In genomic region chr11:107928046-107928766, GRCh38 we compare ENCODE assay signal across 8 cellular contexts. TPM values are rescaled to one million over a fixed set of nuclear protein-coding genes. Genes with fewer than 3 reads are reported as not detected.
DNase-seq lines count a peak whose midpoint lies in the region; ATAC-seq and TF ChIP-seq lines count a peak whose summit lies in the region.

A gene with protein sequence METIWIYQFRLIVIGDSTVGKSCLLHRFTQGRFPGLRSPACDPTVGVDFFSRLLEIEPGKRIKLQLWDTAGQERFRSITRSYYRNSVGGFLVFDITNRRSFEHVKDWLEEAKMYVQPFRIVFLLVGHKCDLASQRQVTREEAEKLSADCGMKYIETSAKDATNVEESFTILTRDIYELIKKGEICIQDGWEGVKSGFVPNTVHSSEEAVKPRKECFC (plus strand): TSS chr11:107928448. CDS start chr11:107928569, 121 bp downstream.

- H3K9me3 Mint-ChIP-seq in T-helper 2 cell treated with Interferon-gamma antibody and Interleukin-4, amounts not matched to agents 5 μg/mL and 100 μg/mL, for 36 hours = no peaks in the 10 kb centered on the region

- ATAC-seq in HG02884 (IDR thresholded peaks at IDR 0.05; ENCODE audit: unreplicated experiment) = peak; percentile 90

- TF ChIP-seq CTCF in GM13977 (IDR thresholded peaks at IDR 0.05; ENCODE audit: extremely low read depth, insufficient read depth, missing control alignments) = no peak

- peaks cover 4% of the 10 kb centered on the region for H3K4me1 Mint-ChIP-seq in T-helper 2 cell treated with Interferon-gamma antibody and Interleukin-4, amounts not matched to agents 5 μg/mL and 100 μg/mL, for 36 hours (ENCODE audit: low read depth)

- peak; percentile 99 for DNase-seq in GM13977 (ENCODE audit: low spot score)
- DNase-seq in NCI-H1694 treated with DMSO at 0.1 percent for 48 hours (lab: John Stamatoyannopoulos, UW) = peak; percentile 78
- DNase-seq in T-helper 2 cell treated with Interferon-gamma antibody and Interleukin-4, amounts not matched to agents 5 μg/mL and 100 μg/mL, for 36 hours (ENCODE audit: low spot score) = peak; percentile 62
- peak; percentile 98 for DNase-seq in astrocyte of the hippocampus (ENCODE audit: low read depth, low spot score)
- DNase-seq in hypothalamus (lab: John Stamatoyannopoulos, UW) = peak; percentile 24 to 94 (median 86)
- DNase-seq in renal cortical epithelial cell (ENCODE audit: low read depth) = peak; percentile 86
- no peak for DNase-seq in AML-193 (lab: John Stamatoyannopoulos, UW)

- H3K27me3 Mint-ChIP-seq in T-helper 2 cell treated with Interferon-gamma antibody and Interleukin-4, amounts not matched to agents 5 μg/mL and 100 μg/mL, for 36 hours (ENCODE audit: low read depth) = peaks cover 30% of the 10 kb centered on the region

- H3K36me3 Mint-ChIP-seq in T-helper 2 cell treated with Interferon-gamma antibody and Interleukin-4, amounts not matched to agents 5 μg/mL and 100 μg/mL, for 36 hours (ENCODE audit: low read depth) = no peaks in the 10 kb centered on the region

- H3K27ac Mint-ChIP-seq in T-helper 2 cell treated with Interferon-gamma antibody and Interleukin-4, amounts not matched to agents 5 μg/mL and 100 μg/mL, for 36 hours = no peak within 1 kb of the TSS

- in situ Hi-C loops in GM13977 (cut with MboI; ENCODE audit: low pct_unique_long_range_greater_than_20kb, low sequenced_read_pairs, unreplicated experiment) = no loop called here

- H3K4me3 Mint-ChIP-seq in T-helper 2 cell treated with Interferon-gamma antibody and Interleukin-4, amounts not matched to agents 5 μg/mL and 100 μg/mL, for 36 hours = peak within 1 kb of the TSS; percentile 61

RNA-seq across cellular contexts. Expression of the gene that starts here (rescaled TPM):
- 0.10 TPM in 1 of 2 replicates, not detected in the other for total RNA-seq in renal cortical epithelial cell

Comparison
In these comparisons a context has a peak if more than half of its experiments do, and no peak if none do; other contexts are left out.
1. Peak in DNase-seq in renal cortical epithelial cell; RNA of the gene not detected or under 1 TPM.
2. DNase-seq: peak in GM13977 (single experiment), NCI-H1694 treated with DMSO at 0.1 percent for 48 hours (single experiment), T-helper 2 cell treated with Interferon-gamma antibody and Interleukin-4, amounts not matched to agents 5 μg/mL and 100 μg/mL, for 36 hours (single experiment), astrocyte of the hippocampus (single experiment) and hypothalamus (51 of 51); none in AML-193 (0 of 2).